ENCODE assay signal across 16 cellular contexts in genomic region chr18:48113691-48114090, GRCh38.
A peak's percentile ranks its signal among the peaks of the same experiment; 100 is the strongest.
DNase-seq lines count a peak whose midpoint lies in the region; TF ChIP-seq lines count a peak whose summit lies in the region.
"Had no signal": no experiment of that assay in that cellular context is flagged by ENCODE, and none has a peak within 500 bp of the region (broad histone marks: within the 10 kb centered on the region; RNA-seq: fewer than 3 reads in every experiment).

No MANE protein-coding gene starts in this region.

- POLR2A ChIA-PET in RWPE1 (lab: Yijun Ruan, JAX; ENCODE audit: low non-redundant PET), result no interaction called here

- no peaks in the 10 kb centered on the region for H3K79me1 ChIP-seq in neuronal stem cell (ENCODE audit: low read depth, low read length)

- H3K18ac ChIP-seq in neuronal stem cell (ENCODE audit: low read length), result peak overlapping the region; percentile 67

- no peak overlapping the region for H3K14ac ChIP-seq in neuronal stem cell (ENCODE audit: low read length)

- H3K4ac ChIP-seq in neuronal stem cell (ENCODE audit: low read length), result no peak overlapping the region

- H3K4me3 ChIP-seq in neuronal stem cell (ENCODE audit: low read length in 2 of 2) (no peak overlapping the region), neural progenitor cell (no peak overlapping the region)
- H3K4me3 ChIP-seq: A549, GM23248 had no signal

- H3K27me3 Mint-ChIP-seq in neural progenitor cell (ENCODE audit: insufficient read depth, low read depth), result peaks cover 3% of the 10 kb centered on the region

- H3K9me3 ChIP-seq in neuronal stem cell (replicated peaks in 1 of 2; ENCODE audit: control insufficient read depth in 2 of 2, insufficient read depth in 1 of 2, low read depth in 1 of 2, low read length in 2 of 2), result no peaks in the 10 kb centered on the region
- no peaks in the 10 kb centered on the region for H3K9me3 ChIP-seq in neural progenitor cell (ENCODE audit: low read depth)
- H3K9me3 ChIP-seq: A549 had no signal

- no peak overlapping the region for H3K23ac ChIP-seq in neuronal stem cell (ENCODE audit: low read depth, low read length, poor library complexity)

- no peaks in the 10 kb centered on the region for H3F3A ChIP-seq in neural progenitor cell (ENCODE audit: low read depth)

- CTCF ChIA-PET in RWPE1 (lab: Yijun Ruan, JAX), result no interaction called here

- H3K4me2 ChIP-seq in neuronal stem cell (ENCODE audit: insufficient read depth, low read length, poor library complexity, severe bottlenecking) (no peak overlapping the region), neural progenitor cell (no peak overlapping the region)
- H3K4me2 ChIP-seq: A549 had no signal

- no peak overlapping the region for H3K27ac Mint-ChIP-seq in neural progenitor cell
- H3K27ac Mint-ChIP-seq: CD4-positive, alpha-beta memory T cell; H9 had no signal

- H4K91ac ChIP-seq in neuronal stem cell (ENCODE audit: low read depth, low read length, poor library complexity), result no peak overlapping the region

- peaks cover 1% of the 10 kb centered on the region for H3K4me1 Mint-ChIP-seq in neural progenitor cell
- H3K4me1 Mint-ChIP-seq: CD4-positive, alpha-beta memory T cell had no signal

- H3K27me3 ChIP-seq in neuronal stem cell (ENCODE audit: control insufficient read depth in 3 of 3, insufficient read depth in 3 of 3, low read depth in 1 of 3, low read length in 3 of 3) (no peaks in the 10 kb centered on the region), neural progenitor cell (no peaks in the 10 kb centered on the region)

- peak overlapping the region; percentile 68 for H3K27ac ChIP-seq in RWPE1
- no peak overlapping the region for H3K27ac ChIP-seq in neuronal stem cell (replicated peaks; ENCODE audit: low read length)
- no peak overlapping the region for H3K27ac ChIP-seq in neural progenitor cell
- H3K27ac ChIP-seq: A549, GM23248 had no signal

- no peak overlapping the region for H2BK15ac ChIP-seq in neuronal stem cell (ENCODE audit: low read length)

- H2AFZ ChIP-seq in neuronal stem cell (ENCODE audit: low read length) (no peak overlapping the region), neural progenitor cell (replicated peaks) (no peak overlapping the region)
- H2AFZ ChIP-seq: GM23248 had no signal

- no peaks in the 10 kb centered on the region for H3K9me3 Mint-ChIP-seq in neural progenitor cell
- H3K9me3 Mint-ChIP-seq: CD4-positive, alpha-beta memory T cell; H9 had no signal

- H2BK12ac ChIP-seq in neuronal stem cell (ENCODE audit: low read length), result no peak overlapping the region

- no peaks in the 10 kb centered on the region for H3K36me3 Mint-ChIP-seq in neural progenitor cell
- H3K36me3 Mint-ChIP-seq: CD4-positive, alpha-beta memory T cell had no signal

- no peaks in the 10 kb centered on the region for H3K79me2 ChIP-seq in neural progenitor cell (ENCODE audit: low read depth)

- no CpG with 5 or more reads among the region's 8 CpGs for WGBS in neuronal stem cell (ENCODE audit: extremely low coverage in 2 of 2, insufficient read length in 2 of 2, insufficient replicate concordance in 1 of 2), 2 donors

- H4K8ac ChIP-seq in neuronal stem cell (ENCODE audit: low read depth, low read length), result no peak overlapping the region

- H3K36me3 ChIP-seq in neuronal stem cell (replicated peaks in 1 of 2; ENCODE audit: control insufficient read depth in 2 of 2, insufficient read depth in 2 of 2, low read length in 2 of 2), result no peaks in the 10 kb centered on the region
- no peaks in the 10 kb centered on the region for H3K36me3 ChIP-seq in neural progenitor cell

- H3K4me3 Mint-ChIP-seq in neural progenitor cell, result no peak overlapping the region
- H3K4me3 Mint-ChIP-seq: CD4-positive, alpha-beta memory T cell; H9 had no signal

- H2AK5ac ChIP-seq in neuronal stem cell (ENCODE audit: low read depth, low read length), result peak overlapping the region; percentile 76

- H2BK5ac ChIP-seq in neuronal stem cell (ENCODE audit: low read length), result no peak overlapping the region

- TF ChIP-seq CTCF in RWPE1 (conservative IDR thresholded peaks at IDR 0.05; ENCODE audit: low read depth) (no peak), neural progenitor cell (IDR thresholded peaks at IDR 0.05) (no peak)

- H3K4me1 ChIP-seq in neuronal stem cell (ENCODE audit: control insufficient read depth in 2 of 2, insufficient read depth in 1 of 2, low read depth in 1 of 2, low read length in 2 of 2), result peaks cover 0 to 7% of the 10 kb centered on the region in 2 donors
- H3K4me1 ChIP-seq in neural progenitor cell, result no peaks in the 10 kb centered on the region
- H3K4me1 ChIP-seq: A549 had no signal

- no peak overlapping the region for H2BK120ac ChIP-seq in neuronal stem cell (ENCODE audit: low read depth, low read length)

- no peaks in the 10 kb centered on the region for H4K20me1 ChIP-seq in neural progenitor cell (ENCODE audit: low read depth)

- DNase-seq in RWPE1 (ENCODE audit: low spot score), result no peak
- DNase-seq in mesenteric fat pad (ENCODE audit: low spot score), result peak; percentile 76
- DNase-seq in neuronal stem cell (ENCODE audit: low spot score), result no peak
- no peak for DNase-seq in cerebellar cortex (ENCODE audit: low spot score)
- DNase-seq in globus pallidus (ENCODE audit: low spot score), result no peak
- DNase-seq in neural progenitor cell (ENCODE audit: low spot score), result no peak
- DNase-seq: 8988T; ACHN; C1 segment of cervical spinal cord; Calu3; CD4-positive, alpha-beta memory T cell; COR-L47; DMS53; GM23248; H9 had no signal

- H3K9ac ChIP-seq in neuronal stem cell (ENCODE audit: low read depth, low read length, poor library complexity) (peak overlapping the region; percentile 13), neural progenitor cell (no peak overlapping the region)
- H3K9ac ChIP-seq: GM23248 had no signal
